Comparison of ENCODE assay signal across 8 cellular contexts in genomic region chr17:44122825-44123355, GRCh38. TPM values are rescaled to one million over a fixed set of nuclear protein-coding genes. Genes with fewer than 3 reads are reported as not detected.
DNase-seq lines count a peak whose midpoint lies in the region; ATAC-seq and TF ChIP-seq lines count a peak whose summit lies in the region.

No MANE protein-coding gene starts in this region.

- H3K27me3 ChIP-seq in brain microvascular endothelial cell (replicated peaks), result no peaks in the 10 kb centered on the region

- no peak for TF ChIP-seq CTCF in C4-2B (conservative IDR thresholded peaks at IDR 0.05)
- no peak for TF ChIP-seq CTCF in brain microvascular endothelial cell (IDR thresholded peaks at IDR 0.05; ENCODE audit: low read depth, low read length, missing control alignments)
- no peak for TF ChIP-seq CTCF in mesothelial cell of epicardium (IDR thresholded peaks at IDR 0.05; ENCODE audit: unreplicated experiment)

- in situ Hi-C loops in brain microvascular endothelial cell (cut with HindIII; ENCODE audit: low pct_ligation_motif_present, low sequenced_read_pairs), result no loop called here

- peak; percentile 47 for DNase-seq in NAMALWA (ENCODE audit: low spot score)
- DNase-seq in brain microvascular endothelial cell, result no peak
- DNase-seq in mesothelial cell of epicardium (ENCODE audit: low spot score in 2 of 2, unreplicated experiment in 2 of 2), result no peak
- no peak for DNase-seq in superior temporal gyrus (ENCODE audit: extremely low spot score)
- no peak for DNase-seq in AML-193 (lab: John Stamatoyannopoulos, UW)

- H3K4me1 ChIP-seq in urinary bladder (ENCODE audit: insufficient read depth), result no peaks in the 10 kb centered on the region

- peaks cover 21% of the 10 kb centered on the region for H3K4me1 Mint-ChIP-seq in mesothelial cell of epicardium

- peak overlapping the region; percentile 48 for H3K27ac Mint-ChIP-seq in mesothelial cell of epicardium

- H3K36me3 Mint-ChIP-seq in mesothelial cell of epicardium, result no peaks in the 10 kb centered on the region

- H3K9me3 Mint-ChIP-seq in mesothelial cell of epicardium, result no peaks in the 10 kb centered on the region

- H3K36me3 ChIP-seq in brain microvascular endothelial cell (replicated peaks), result no peaks in the 10 kb centered on the region
- H3K36me3 ChIP-seq in urinary bladder (ENCODE audit: insufficient read depth), result no peaks in the 10 kb centered on the region

- WGBS in urinary bladder, result under 1% methylated on average over 32 of the region's 32 CpGs

- no peaks in the 10 kb centered on the region for H3K27me3 Mint-ChIP-seq in mesothelial cell of epicardium (ENCODE audit: low read depth)

- H3K4me3 ChIP-seq in brain microvascular endothelial cell (ENCODE audit: low read depth, low read length) (peak overlapping the region; percentile 74), urinary bladder (ENCODE audit: low read depth, low read length) (peak overlapping the region; percentile 97)

- H3K4me3 Mint-ChIP-seq in mesothelial cell of epicardium, result peak overlapping the region; percentile 94

- peak; percentile 19 for ATAC-seq in GM21526 (IDR thresholded peaks at IDR 0.05; ENCODE audit: low FRiP score, unreplicated experiment)

- H3K27ac ChIP-seq in C4-2B, result peak overlapping the region; percentile 76
- peak overlapping the region; percentile 84 for H3K27ac ChIP-seq in brain microvascular endothelial cell
- peak overlapping the region; percentile 92 for H3K27ac ChIP-seq in urinary bladder (ENCODE audit: low read depth)

RNA-seq across cellular contexts. Expression of gene HDAC5, which starts 0.6 kb away (rescaled TPM):
- 33.4 to 34.1 TPM (median 33.5 TPM) in 3 replicates for total RNA-seq in mesothelial cell of epicardium
- 26.9 TPM for total RNA-seq in urinary bladder
- 43.3 TPM for polyA plus RNA-seq in urinary bladder

RNA-seq across cellular contexts. Expression of gene HROB, which starts 18.8 kb away (rescaled TPM):
- total RNA-seq in mesothelial cell of epicardium (6.0 to 6.4 TPM (median 6.2 TPM) in 3 replicates), urinary bladder (1.5 TPM)
- polyA plus RNA-seq in urinary bladder, result 0.87 TPM

RNA-seq across cellular contexts. Expression of gene ASB16, which starts 47.6 kb away (rescaled TPM):
- 0.14 to 0.16 TPM in 2 of 3 replicates, not detected in the other for total RNA-seq in mesothelial cell of epicardium
- total RNA-seq in urinary bladder, result 0.69 TPM
- 1.2 TPM for polyA plus RNA-seq in urinary bladder

RNA-seq across cellular contexts. Expression of gene G6PC3, which starts 52.4 kb away (rescaled TPM):
- 58.3 to 63.2 TPM (median 61.4 TPM) in 3 replicates for total RNA-seq in mesothelial cell of epicardium
- 10.5 TPM for total RNA-seq in urinary bladder
- polyA plus RNA-seq in urinary bladder, result 86.1 TPM

RNA-seq across cellular contexts. Expression of gene LSM12, which starts 56.4 kb away (rescaled TPM):
- total RNA-seq in mesothelial cell of epicardium (51.4 to 60.8 TPM (median 58.0 TPM) in 3 replicates), urinary bladder (17.2 TPM)
- polyA plus RNA-seq in urinary bladder, result 20.9 TPM
